Comparison of ENCODE assay signal across 12 cellular contexts in genomic region chr9:105138306-105138801, GRCh38.
DNase-seq lines count a peak whose midpoint lies in the region; ATAC-seq lines count a peak whose summit lies in the region.
"Had no signal": no experiment of that assay in that cellular context is flagged by ENCODE, and none has a peak within 500 bp of the region (broad histone marks: within the 10 kb centered on the region; RNA-seq: fewer than 3 reads in every experiment).

No MANE protein-coding gene starts in this region.

- 0 out of 2 replicates have a peak overlapping the region, but pooled peaks have one; percentile 4 for H3K9ac ChIP-seq in HUES48 (ENCODE audit: low read depth, low read length)

- H3K9me3 ChIP-seq in HUES48 (ENCODE audit: control insufficient read depth, insufficient read depth, low read length) (no peaks in the 10 kb centered on the region), SJCRH30 (replicated peaks) (no peaks in the 10 kb centered on the region)
- H3K9me3 ChIP-seq: SJSA1 had no signal

- H3K27me3 ChIP-seq in HUES48 (ENCODE audit: control insufficient read depth, insufficient read depth, low read length) = no peaks in the 10 kb centered on the region
- H3K27me3 ChIP-seq in SJCRH30 = no peaks in the 10 kb centered on the region; the same call in 1 of the 2 replicates
- H3K27me3 ChIP-seq: SJSA1 had no signal

- no peak overlapping the region for H3K4me3 ChIP-seq in HUES48 (ENCODE audit: low read depth, low read length)
- H3K4me3 ChIP-seq in SJCRH30 = no peak overlapping the region
- H3K4me3 ChIP-seq: SJSA1 had no signal

- peak; percentile 75 to 76 for ATAC-seq in left cardiac atrium
- no peak for ATAC-seq in HG03342 (IDR thresholded peaks at IDR 0.05; ENCODE audit: unreplicated experiment)
- ATAC-seq in HG03469 (IDR thresholded peaks at IDR 0.05; ENCODE audit: unreplicated experiment) = no peak
- ATAC-seq: natural killer cell treated with Interleukin-12 subunit alpha and Interleukin-12 subunit beta and Interleukin-15 and Interleukin-18, amount 100 ng/mL, for 72 hours had no signal

- peaks cover 25% of the 10 kb centered on the region for H3K4me1 ChIP-seq in HUES48 (ENCODE audit: control insufficient read depth, insufficient read depth, low read length)
- peaks cover 8% of the 10 kb centered on the region; the same call in 1 of the 2 replicates for H3K4me1 ChIP-seq in SJCRH30

- intact Hi-C loops in left cardiac atrium (cut with DNase I) = no loop called here

- peak; percentile 63 to 77 for DNase-seq in SJCRH30
- no peak for DNase-seq in left cardiac atrium
- peak; percentile 23 for DNase-seq in pons (ENCODE audit: low spot score)
- DNase-seq in stimulated activated CD4-positive, alpha-beta T cell treated with anti-CD3 and anti-CD28 coated beads, Interleukin-1b, Interleukin-23, amount 100 ng/mL, for 48 hours = no peak
- no peak for DNase-seq in UCSD-AML1 (lab: John Stamatoyannopoulos, UW; ENCODE audit: unreplicated experiment)
- DNase-seq: activated effector memory CD4-positive, alpha-beta T cell treated with Interleukin-2 at 50 U/mL for 16 hours; NCI-H2081 treated with DMSO at 0.1 percent for 48 hours had no signal

- peak overlapping the region; percentile 81 for H3K27ac ChIP-seq in HUES48 (ENCODE audit: low read depth, low read length)
- no peak overlapping the region for H3K27ac ChIP-seq in SJCRH30
- H3K27ac ChIP-seq: SJSA1 had no signal

- H3K36me3 ChIP-seq in HUES48 (ENCODE audit: control insufficient read depth, insufficient read depth, low read length) (no peaks in the 10 kb centered on the region), SJCRH30 (no peaks in the 10 kb centered on the region)
- H3K36me3 ChIP-seq: SJSA1 had no signal

Comparison
In these comparisons a context has a peak if more than half of its experiments do, and no peak if none do; other contexts are left out.
1. DNase-seq: peak in SJCRH30 (2 of 2) and pons (single experiment); none in left cardiac atrium (single experiment), stimulated activated CD4-positive, alpha-beta T cell treated with anti-CD3 and anti-CD28 coated beads, Interleukin-1b, Interleukin-23, amount 100 ng/mL, for 48 hours (single experiment) and UCSD-AML1 (single experiment).
2. ATAC-seq: peak in left cardiac atrium (2 of 2); none in HG03342 (single experiment) and HG03469 (single experiment).